7 cellular contexts compared by ENCODE assay signal in the genomic region with DNA sequence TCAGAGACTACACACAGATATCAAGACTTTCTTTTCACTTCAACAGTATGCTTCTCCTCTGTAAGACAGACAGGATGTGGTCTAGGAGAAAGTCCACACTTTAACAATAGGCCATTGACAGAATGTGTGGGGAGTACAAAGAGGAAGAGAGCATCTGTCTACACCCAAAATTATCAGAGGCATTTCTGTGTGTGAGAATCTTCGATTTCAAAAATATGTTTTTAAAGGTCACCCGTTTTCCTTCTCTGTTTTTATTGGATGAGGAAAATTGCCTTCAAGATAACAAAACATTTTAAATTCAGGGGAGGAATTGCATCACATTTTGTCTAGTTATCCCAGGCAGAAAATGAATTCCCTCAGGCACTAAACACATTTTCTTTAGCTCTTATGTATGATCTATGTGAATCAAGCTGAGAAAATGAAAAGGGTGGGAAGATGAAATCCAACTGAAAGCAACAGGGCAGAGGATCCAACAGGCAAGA. TPM values are rescaled to one million over a fixed set of nuclear protein-coding genes. Genes with fewer than 3 reads are reported as not detected.
DNase-seq lines count a peak whose midpoint lies in the region; ATAC-seq and TF ChIP-seq lines count a peak whose summit lies in the region.

No MANE protein-coding gene starts in this region.

- no peak for DNase-seq in NCI-H345 (lab: John Stamatoyannopoulos, UW)
- DNase-seq in stimulated activated CD4-positive, alpha-beta T cell treated with anti-CD3 and anti-CD28 coated beads, Interleukin-1b, Interleukin-23, amount 100 ng/mL, for 48 hours, result no peak
- no peak for DNase-seq in RPMI8226

- H3K9me3 ChIP-seq in skeletal muscle satellite cell (replicated peaks; ENCODE audit: low read length), result no peaks in the 10 kb centered on the region

- peak overlapping the region; percentile 64 for H3K4me2 ChIP-seq in skeletal muscle satellite cell (ENCODE audit: low read length)

- no peak overlapping the region for H3K4me3 ChIP-seq in skeletal muscle satellite cell (ENCODE audit: low read length)

- peak overlapping the region; percentile 99 for H3K27ac ChIP-seq in VCaP

- ATAC-seq in GM19351 (IDR thresholded peaks at IDR 0.05; ENCODE audit: unreplicated experiment) (peak; percentile 99), HG03097 (IDR thresholded peaks at IDR 0.05; ENCODE audit: low FRiP score, unreplicated experiment) (peak; percentile 98)

- H3K4me1 ChIP-seq in skeletal muscle satellite cell (ENCODE audit: control insufficient read depth, insufficient read depth, low read length), result peaks cover 38% of the 10 kb centered on the region

- H3K27me3 ChIP-seq in skeletal muscle satellite cell (ENCODE audit: control insufficient read depth, insufficient read depth, low read length), result no peaks in the 10 kb centered on the region

- no peak overlapping the region for H3K9ac ChIP-seq in skeletal muscle satellite cell (ENCODE audit: low read depth, low read length)

- TF ChIP-seq CTCF in VCaP (conservative IDR thresholded peaks at IDR 0.05), result no peak

- H3K36me3 ChIP-seq in skeletal muscle satellite cell (ENCODE audit: insufficient read depth, low read length), result no peaks in the 10 kb centered on the region

RNA-seq across cellular contexts. Expression of a gene that starts 16.4 kb away (rescaled TPM):
- total RNA-seq in skeletal muscle satellite cell (2012; rRNA removed), result 71.2 and 78.6 TPM in 2 replicates
